23 cellular contexts compared by ENCODE assay signal in the genomic region with DNA sequence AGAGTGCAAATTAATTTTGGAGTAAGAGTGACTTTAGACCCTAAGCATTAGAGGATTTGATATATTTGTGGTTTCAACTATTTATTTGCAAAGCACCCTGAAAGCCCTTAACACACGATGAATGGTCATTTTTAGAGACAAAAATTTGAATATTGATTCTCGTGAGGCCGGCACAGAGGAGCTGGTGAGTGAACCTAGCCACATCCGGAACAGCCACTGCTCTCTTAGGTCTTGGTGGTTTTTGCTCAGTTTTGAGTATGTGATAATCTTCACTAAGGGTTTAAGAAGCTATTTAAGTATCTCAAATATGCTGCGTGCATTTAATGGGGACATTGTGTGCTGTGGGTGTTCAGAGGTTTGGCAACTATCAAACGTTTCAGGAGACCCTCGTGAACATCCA.
DNase-seq lines count a peak whose midpoint lies in the region; ATAC-seq, FAIRE-seq and TF ChIP-seq lines count a peak whose summit lies in the region.
"Had no signal": no experiment of that assay in that cellular context is flagged by ENCODE, and none has a peak within 500 bp of the region (broad histone marks: within the 10 kb centered on the region; RNA-seq: fewer than 3 reads in every experiment).

No MANE protein-coding gene starts in this region.

- TF ChIP-seq CTCF in GM20000 (IDR thresholded peaks at IDR 0.05; ENCODE audit: extremely low read depth, missing control alignments) (no peak), brain microvascular endothelial cell (IDR thresholded peaks at IDR 0.05; ENCODE audit: low read depth, low read length, missing control alignments) (no peak)

- no peaks in the 10 kb centered on the region for H3K27me3 ChIP-seq in brain microvascular endothelial cell (replicated peaks)

- in situ Hi-C loops in brain microvascular endothelial cell (cut with HindIII; ENCODE audit: low pct_ligation_motif_present, low sequenced_read_pairs), result no loop called here

- no peak overlapping the region for H3K4me3 ChIP-seq in brain microvascular endothelial cell (ENCODE audit: low read depth, low read length)
- H3K4me3 ChIP-seq: left ventricle myocardium inferior had no signal

- ATAC-seq in GM18520 (IDR thresholded peaks at IDR 0.05; ENCODE audit: unreplicated experiment) (peak; percentile 92), GM19467 (IDR thresholded peaks at IDR 0.05; ENCODE audit: unreplicated experiment) (peak; percentile 67), HG03060 (IDR thresholded peaks at IDR 0.05; ENCODE audit: low read depth, unreplicated experiment) (peak; percentile 41)
- ATAC-seq: activated CD8-positive, alpha-beta T cell treated with anti-CD3 and anti-CD28 coated beads, Interleukin-2, amount 10 ng/mL, durations not matched to agents 7 days and 5 days; activated naive CD4-positive, alpha-beta T cell treated with anti-CD3 and anti-CD28 coated beads, Interleukin-2, amount 50 U/mL, for 72 hours; activated T-cell treated with anti-CD3 and anti-CD28 coated beads, Interleukin-2, amount 50 U/mL, for 4 hours; effector memory CD8-positive, alpha-beta T cell had no signal

- no peaks in the 10 kb centered on the region for H3K36me3 ChIP-seq in brain microvascular endothelial cell (replicated peaks)
- H3K36me3 ChIP-seq: left ventricle myocardium inferior had no signal

- FAIRE-seq in RCC 7860 (lab: Jason Lieb, UNC), result no peak
- FAIRE-seq: astrocyte, GM18507, H54 had no signal

- no peak overlapping the region for H3K27ac ChIP-seq in brain microvascular endothelial cell
- H3K27ac ChIP-seq: left ventricle myocardium inferior, RWPE1 had no signal

- DNase-seq in MV-4-11 (lab: John Stamatoyannopoulos, UW) (peak; percentile 2), GM20000 (ENCODE audit: low spot score) (no peak), AML-193 (lab: John Stamatoyannopoulos, UW) (no peak), RCC 7860 (ENCODE audit: low spot score) (no peak), brain microvascular endothelial cell (no peak)
- DNase-seq: activated CD8-positive, alpha-beta T cell treated with anti-CD3 and anti-CD28 coated beads, Interleukin-2, amount 10 ng/mL, durations not matched to agents 7 days and 5 days; activated T-cell treated with anti-CD3 and anti-CD28 coated beads, Interleukin-2, amount 50 U/mL, for 4 hours; CD4-positive, alpha-beta memory T cell; DMS53; effector memory CD8-positive, alpha-beta T cell; left ventricle myocardium inferior; NCI-H1694 treated with DMSO at 0.1 percent for 48 hours; NCI-H345; T-helper 9 cell; trophoblast cell had no signal

Comparison
In these comparisons a context has a peak if more than half of its experiments do, and no peak if none do; other contexts are left out.
1. ATAC-seq: peak in every context shown above with its lines; median percentile 92 in GM18520; 67 in GM19467; 41 in HG03060.